In the genomic region with DNA sequence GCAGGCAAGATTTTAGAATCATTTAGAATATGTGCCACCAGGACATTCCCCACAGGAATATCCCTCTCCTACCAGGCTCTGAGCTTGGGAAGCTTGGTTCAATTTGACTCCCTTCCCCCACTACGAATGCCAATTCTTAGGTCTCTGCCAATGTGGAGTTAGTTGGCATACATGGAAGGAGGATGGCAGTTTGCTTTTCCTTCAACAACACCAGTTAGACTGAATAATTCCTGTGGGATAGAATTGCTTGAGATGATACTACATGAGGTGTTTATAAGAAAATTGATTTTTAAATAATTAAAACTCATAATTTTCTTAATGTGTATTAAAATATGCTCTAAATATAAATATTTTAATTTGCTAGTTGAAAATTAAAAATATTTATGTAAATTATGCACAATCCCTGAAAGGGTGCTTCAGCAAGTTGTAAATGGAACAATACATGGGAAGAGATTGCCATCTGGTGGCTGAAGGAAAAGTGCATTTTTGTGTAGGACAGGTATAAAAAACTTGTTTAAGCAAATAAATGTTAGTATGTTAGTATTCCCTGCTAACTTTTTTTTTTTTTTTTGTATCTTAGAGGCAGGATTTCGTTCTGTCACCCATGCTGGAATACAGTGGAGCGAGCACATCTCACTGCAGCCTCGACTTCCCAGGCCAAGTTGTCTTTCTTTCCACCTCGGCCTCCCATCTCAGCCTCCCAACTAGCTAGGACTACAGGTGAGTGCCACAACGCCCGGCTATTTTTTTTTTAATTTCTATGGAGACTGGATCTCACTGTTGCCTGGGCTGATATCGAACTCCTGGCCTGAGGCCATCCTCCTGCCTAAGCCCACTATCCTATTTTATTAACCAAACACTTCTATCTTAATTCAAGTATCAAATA, we compare ENCODE assay signal across 8 cellular contexts. TPM values are rescaled to one million over a fixed set of nuclear protein-coding genes. Genes with fewer than 3 reads are reported as not detected.
A peak's percentile ranks its signal among the peaks of the same experiment; 100 is the strongest.
DNase-seq lines count a peak whose midpoint lies in the region; ATAC-seq and TF ChIP-seq lines count a peak whose summit lies in the region.

No MANE protein-coding gene starts in this region.

- TF ChIP-seq POLR2A in tibial nerve (IDR thresholded peaks at IDR 0.05), result no peak

- no peaks in the 10 kb centered on the region for H3F3A ChIP-seq in MM.1S (ENCODE audit: insufficient read depth, low read length)

- H2AFZ ChIP-seq in MM.1S (ENCODE audit: low read length), result no peak overlapping the region

- H3K36me3 ChIP-seq in MM.1S (replicated peaks; ENCODE audit: insufficient read depth, low read length) (no peaks in the 10 kb centered on the region), lung (ENCODE audit: control insufficient read depth in 2 of 2, insufficient read depth in 2 of 2, low read length in 2 of 2) (no peaks in the 10 kb centered on the region), tibial nerve (no peaks in the 10 kb centered on the region)

- no peak overlapping the region for H3K4me3 ChIP-seq in GM12865 (ENCODE audit: low read depth, low read length)
- H3K4me3 ChIP-seq in MM.1S (ENCODE audit: low read length), result no peak overlapping the region
- no peak overlapping the region for H3K4me3 ChIP-seq in lung
- no peak overlapping the region for H3K4me3 ChIP-seq in tibial nerve

- H3K27me3 ChIP-seq in MM.1S (replicated peaks; ENCODE audit: insufficient read depth, low read length) (no peaks in the 10 kb centered on the region), lung (ENCODE audit: control insufficient read depth, insufficient read depth) (no peaks in the 10 kb centered on the region), tibial nerve (no peaks in the 10 kb centered on the region)

- H3K4me2 ChIP-seq in MM.1S (ENCODE audit: low read depth, low read length), result no peak overlapping the region

- H3K79me2 ChIP-seq in MM.1S (ENCODE audit: low read length), result no peaks in the 10 kb centered on the region

- peak; percentile 78 for ATAC-seq in lung (ENCODE audit: insufficient read depth, low FRiP score)

- DNase-seq in AG20443 (ENCODE audit: low spot score) (peak; percentile 45), GM12865 (ENCODE audit: low read depth) (peak; percentile 72), MM.1S (peak; percentile 62), T follicular helper cell (ENCODE audit: low read depth) (peak; percentile 30), dermis blood vessel endothelial cell (peak; percentile 85), lung (ENCODE audit: low spot score) (peak; percentile 54), tibial nerve (ENCODE audit: low spot score in 2 of 2) (peak in 1 of 2 donors; percentile 93), HuH-7 (ENCODE audit: low spot score) (no peak)

- no peak overlapping the region for H3K27ac ChIP-seq in MM.1S (ENCODE audit: low read length)
- H3K27ac ChIP-seq in lung (ENCODE audit: low read depth in 1 of 2, low read length in 1 of 2), result no peak overlapping the region
- peak overlapping the region in 1 of 4 donors; percentile 47 for H3K27ac ChIP-seq in tibial nerve

- no peaks in the 10 kb centered on the region for H4K20me1 ChIP-seq in MM.1S (ENCODE audit: insufficient read depth, low read length)

- H3K4me1 ChIP-seq in MM.1S (ENCODE audit: low read length) (no peaks in the 10 kb centered on the region), lung (ENCODE audit: control insufficient read depth in 2 of 2, insufficient read depth in 2 of 2, low read length in 2 of 2) (no peaks in the 10 kb centered on the region), tibial nerve (peaks cover 0 to 8% (median 4%) of the 10 kb centered on the region in 4 donors)

- TF ChIP-seq CTCF in GM12865 (IDR thresholded peaks at IDR 0.05; ENCODE audit: insufficient read depth, low read depth, low read length, missing control alignments) (peak; percentile 63), MM.1S (IDR thresholded peaks at IDR 0.05; ENCODE audit: low read length) (peak; percentile 57), lung (IDR thresholded peaks at IDR 0.05; ENCODE audit: control extremely low read depth, extremely low read depth) (peak; percentile 65), tibial nerve (IDR thresholded peaks at IDR 0.05) (peak; percentile 46 to 90 (median 79))

- WGBS in lung, 2 donors, result 45 to 56% methylated on average over 8 of the region's 8 CpGs
- WGBS in tibial nerve, 2 donors, result 42 to 44% methylated on average over 8 of the region's 8 CpGs

- H3K9me3 ChIP-seq in MM.1S (replicated peaks; ENCODE audit: insufficient read depth, low read length) (no peaks in the 10 kb centered on the region), lung (ENCODE audit: control insufficient read depth in 2 of 2, insufficient read depth in 1 of 2, low read length in 1 of 2) (no peaks in the 10 kb centered on the region), tibial nerve (no peaks in the 10 kb centered on the region)

- no peaks in the 10 kb centered on the region for H3K9me2 ChIP-seq in MM.1S (replicated peaks; ENCODE audit: insufficient read depth, low read length)

- no peak overlapping the region for H3K9ac ChIP-seq in MM.1S (ENCODE audit: low read length)

- no peak for TF ChIP-seq EP300 in tibial nerve (IDR thresholded peaks at IDR 0.05)

RNA-seq across cellular contexts. Expression of gene STRAP, which starts 25.8 kb away (rescaled TPM):
- total RNA-seq in dermis blood vessel endothelial cell, result 60.6 and 99.7 TPM in 2 replicates
- 10 to 100 TPM; 53.8 to 88.5 TPM for total RNA-seq in lung
- 10 to 100 TPM; 79.0 to 86.3 TPM for polyA plus RNA-seq in lung
- total RNA-seq in tibial nerve, result 10 to 100 TPM; 36.1 to 62.7 (median 45.1) TPM

RNA-seq across cellular contexts. Expression of gene DERA, which starts 54.8 kb away (rescaled TPM):
- total RNA-seq in dermis blood vessel endothelial cell, result 62.0 and 69.4 TPM in 2 replicates
- total RNA-seq in lung, result 10 to 100 TPM; 36.8 to 44.2 TPM
- 10 to 100 TPM; 31.0 to 32.8 TPM for polyA plus RNA-seq in lung
- total RNA-seq in tibial nerve, result 10 to 100 TPM; 30.9 to 40.6 (median 34.9) TPM
